ENCODE assay signal across 8 cellular contexts in the genomic region with DNA sequence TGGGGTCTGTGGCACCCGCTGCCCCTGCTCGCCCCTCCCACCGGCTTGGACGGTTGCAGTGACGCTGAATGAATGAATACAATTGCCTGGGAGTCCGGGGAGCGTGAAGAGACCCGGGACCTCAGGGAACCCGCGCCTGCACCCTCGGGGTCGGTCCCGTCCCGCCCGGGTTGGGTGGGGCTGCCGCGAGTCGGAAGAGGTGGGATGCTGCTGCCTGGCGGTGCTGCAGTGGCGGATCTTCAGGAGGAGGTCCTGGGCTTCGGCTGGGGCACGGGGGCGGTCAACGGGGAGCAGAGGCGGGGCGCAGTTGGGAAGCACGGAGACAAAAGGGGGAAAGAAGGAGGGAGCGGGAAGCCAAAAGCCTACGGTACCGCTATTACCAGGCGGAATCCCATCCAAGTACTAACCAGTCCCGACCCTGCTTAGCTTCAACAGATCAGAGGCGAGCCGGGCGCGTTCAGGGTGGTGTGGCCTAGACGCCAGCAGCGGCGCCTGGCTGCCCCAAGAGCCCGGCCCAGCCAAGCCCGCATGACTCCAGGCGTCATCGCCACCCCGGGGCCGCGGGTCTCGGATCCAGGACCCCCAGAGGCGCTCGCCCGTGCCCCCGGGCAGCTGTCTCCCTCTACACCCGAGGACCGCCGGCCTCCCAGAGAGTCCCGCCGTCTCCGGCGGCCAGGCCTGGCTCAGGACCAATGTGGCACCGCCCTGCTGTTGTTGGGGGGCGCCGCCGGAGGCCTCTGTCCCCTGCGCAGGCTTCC.
DNase-seq lines count a peak whose midpoint lies in the region; ATAC-seq, FAIRE-seq and TF ChIP-seq lines count a peak whose summit lies in the region.
"Not testable (repeated sequence)": the region's sequence is repeated elsewhere in the genome, so short reads cannot be mapped to it uniquely, and the experiment has no call there.

No MANE protein-coding gene starts in this region.

- H3K27ac Mint-ChIP-seq in CD4-positive, alpha-beta T cell; activated naive CD4-positive, alpha-beta T cell treated with anti-CD3 and anti-CD28 coated beads for 36 hours: not testable (repeated sequence)

- H3K4me2 ChIP-seq in fibroblast of lung (ENCODE audit: extremely low read depth, insufficient read depth, low read length) = peak overlapping the region; percentile 72

- peak in 6 of 10 experiments; percentile 23 to 61 (median 34) for DNase-seq in CD4-positive, alpha-beta T cell
- DNase-seq in RCC 7860 (ENCODE audit: low spot score) = peak; percentile 72
- DNase-seq in activated naive CD4-positive, alpha-beta T cell treated with anti-CD3 and anti-CD28 coated beads for 36 hours = peak; percentile 72
- DNase-seq in fibroblast of lung (ENCODE audit: low read depth in 2 of 2) = peak; percentile 86 to 91
- DNase-seq in stimulated activated CD8-positive, alpha-beta memory T cell treated with anti-CD3 and anti-CD28 coated beads, Interleukin-12 subunit alpha, Interleukin-12 subunit beta, amount 100 ng/mL, for 1 hour (ENCODE audit: low read depth) = peak; percentile 47

- not testable (repeated sequence) for TF ChIP-seq CTCF in CD4-positive, alpha-beta T cell (IDR thresholded peaks at IDR 0.05); fibroblast of lung (conservative IDR thresholded peaks at IDR 0.05 in 1 of 2, IDR thresholded peaks at IDR 0.05 in 1 of 2; ENCODE audit: low read depth in 1 of 2, low read length in 2 of 2)

- H3K36me3 ChIP-seq in fibroblast of lung (ENCODE audit: control insufficient read depth, insufficient read depth, low read length); mesodermal cell (ENCODE audit: control insufficient read depth, insufficient read depth, low read length): not testable (repeated sequence)

- peaks cover 64% of the 10 kb centered on the region for H3K27me3 Mint-ChIP-seq in CD4-positive, alpha-beta T cell
- H3K27me3 Mint-ChIP-seq in activated naive CD4-positive, alpha-beta T cell treated with anti-CD3 and anti-CD28 coated beads for 36 hours (ENCODE audit: low read depth) = peaks cover 54% of the 10 kb centered on the region

- not testable (repeated sequence) for H3K27ac ChIP-seq in CD4-positive, alpha-beta T cell (ENCODE audit: low read depth, low read length)
- peak overlapping the region; percentile 83 for H3K27ac ChIP-seq in fibroblast of lung (ENCODE audit: insufficient read depth, low read length)
- peak overlapping the region; percentile 62 for H3K27ac ChIP-seq in mesodermal cell (ENCODE audit: low read depth, low read length, severe bottlenecking)

- H3K4me1 ChIP-seq in fibroblast of lung (ENCODE audit: control insufficient read depth, extremely low read depth, insufficient read depth, low read length); mesodermal cell (ENCODE audit: control insufficient read depth, insufficient read depth, low read length, poor library complexity, severe bottlenecking): not testable (repeated sequence)

- WGBS in mesodermal cell (ENCODE audit: insufficient coverage in 2 of 2), 2 experiments = 8 to 10% methylated on average over 54 to 59 of the region's 63 CpGs

- peaks cover 63% of the 10 kb centered on the region for H3K27me3 ChIP-seq in CD4-positive, alpha-beta T cell (ENCODE audit: control insufficient read depth, insufficient read depth, low read length)
- peaks cover 15% of the 10 kb centered on the region for H3K27me3 ChIP-seq in fibroblast of lung (ENCODE audit: control insufficient read depth, insufficient read depth, low read length)

- POLR2A ChIA-PET in CD4-positive, alpha-beta T cell (lab: Charles Lee) = not testable (repeated sequence)

- CTCF ChIA-PET in CD4-positive, alpha-beta T cell (lab: Charles Lee); activated naive CD4-positive, alpha-beta T cell treated with anti-CD3 and anti-CD28 coated beads for 36 hours (lab: Charles Lee): not testable (repeated sequence)

- peak overlapping the region; percentile 68 for H3K4me3 Mint-ChIP-seq in CD4-positive, alpha-beta T cell
- H3K4me3 Mint-ChIP-seq in activated naive CD4-positive, alpha-beta T cell treated with anti-CD3 and anti-CD28 coated beads for 36 hours = peak overlapping the region; percentile 67

- peak overlapping the region; percentile 84 for H3K9ac ChIP-seq in fibroblast of lung (ENCODE audit: insufficient read depth, low read length)

- H4K20me1 ChIP-seq in fibroblast of lung (ENCODE audit: control insufficient read depth, extremely low read depth, insufficient read depth, low read length) = not testable (repeated sequence)

- H3K9me3 ChIP-seq in CD4-positive, alpha-beta T cell (ENCODE audit: control insufficient read depth, low read length); fibroblast of lung (ENCODE audit: control insufficient read depth, insufficient read depth, low read depth, low read length); mesodermal cell (ENCODE audit: control insufficient read depth, low read length): not testable (repeated sequence)

- intact Hi-C loops in CD4-positive, alpha-beta T cell (cut with DNase I, micrococcal nuclease); activated naive CD4-positive, alpha-beta T cell treated with anti-CD3 and anti-CD28 coated beads for 36 hours (cut with micrococcal nuclease): not testable (repeated sequence)

- H2AFZ ChIP-seq in fibroblast of lung (ENCODE audit: low read length) = peak overlapping the region; percentile 77

- H3K4me1 Mint-ChIP-seq in CD4-positive, alpha-beta T cell (ENCODE audit: low read depth) = peaks cover 40% of the 10 kb centered on the region
- H3K4me1 Mint-ChIP-seq in activated naive CD4-positive, alpha-beta T cell treated with anti-CD3 and anti-CD28 coated beads for 36 hours (ENCODE audit: low read depth) = peaks cover 33% of the 10 kb centered on the region

- FAIRE-seq in RCC 7860 (lab: Jason Lieb, UNC) = not testable (repeated sequence)

- peak; percentile 83 for ATAC-seq in CD4-positive, alpha-beta T cell (ENCODE audit: poor library complexity)
- ATAC-seq in GM19351 (IDR thresholded peaks at IDR 0.05; ENCODE audit: unreplicated experiment) (peak; percentile 99), HG03064 (IDR thresholded peaks at IDR 0.05; ENCODE audit: low read depth, unreplicated experiment) (peak; percentile 98)

- H3K9me3 Mint-ChIP-seq in CD4-positive, alpha-beta T cell; activated naive CD4-positive, alpha-beta T cell treated with anti-CD3 and anti-CD28 coated beads for 36 hours: not testable (repeated sequence)

- H3K4me3 ChIP-seq in fibroblast of lung (replicated peaks in 1 of 4; ENCODE audit: control extremely low read depth in 1 of 4, insufficient read depth in 1 of 4, low read depth in 3 of 4, low read length in 4 of 4) = peak overlapping the region; percentile 53 to 76 (median 65)
- H3K4me3 ChIP-seq in mesodermal cell (ENCODE audit: extremely low read depth, insufficient read depth, low read length, poor library complexity, severe bottlenecking) = peak overlapping the region; percentile 53

- not testable (repeated sequence) for H3K36me3 Mint-ChIP-seq in CD4-positive, alpha-beta T cell (ENCODE audit: low read depth); activated naive CD4-positive, alpha-beta T cell treated with anti-CD3 and anti-CD28 coated beads for 36 hours (ENCODE audit: low read depth)

- H3K79me2 ChIP-seq in fibroblast of lung (ENCODE audit: control insufficient read depth, insufficient read depth, low read length) = not testable (repeated sequence)

Comparison
In these comparisons a context has a peak if more than half of its experiments do, and no peak if none do; other contexts are left out.
1. DNase-seq: peak in every context shown above with its lines; median percentile 88 in fibroblast of lung; 72 in RCC 7860; 72 in activated naive CD4-positive, alpha-beta T cell treated with anti-CD3 and anti-CD28 coated beads for 36 hours; 47 in stimulated activated CD8-positive, alpha-beta memory T cell treated with anti-CD3 and anti-CD28 coated beads, Interleukin-12 subunit alpha, Interleukin-12 subunit beta, amount 100 ng/mL, for 1 hour; 34 in CD4-positive, alpha-beta T cell.